8 cellular contexts compared by ENCODE assay signal in genomic region chr10:117688358-117688757, GRCh38.
"Had no signal": no experiment of that assay in that cellular context is flagged by ENCODE, and none has a peak within 500 bp of the region (broad histone marks: within the 10 kb centered on the region; RNA-seq: fewer than 3 reads in every experiment).

No MANE protein-coding gene starts in this region.

- H3K4me3 ChIP-seq: GM23248, HAP-1, K562 had no signal

- ATAC-seq: HCT116, K562 had no signal

- H3K36me3 ChIP-seq: HAP-1 had no signal

- DNase-seq: GM23248, H7, IMR-90, KG1 had no signal

- H3K9me3 ChIP-seq: HAP-1 had no signal

- H3K9ac ChIP-seq: GM23248 had no signal

- H2AFZ ChIP-seq: GM23248 had no signal

- H3K4me1 ChIP-seq: HAP-1 had no signal

- H3K27ac ChIP-seq: GM23248 had no signal

- FAIRE-seq: HTR-8/SVneo, K562 had no signal
